In genomic region chr1:156707486-156708244, GRCh38 we compare ENCODE assay signal across 6 cellular contexts. TPM values are rescaled to one million over a fixed set of nuclear protein-coding genes. Genes with fewer than 3 reads are reported as not detected.
DNase-seq lines count a peak whose midpoint lies in the region; TF ChIP-seq lines count a peak whose summit lies in the region.

No MANE protein-coding gene starts in this region.

- peaks cover 25% of the 10 kb centered on the region for H3F3A ChIP-seq in PC-9 (ENCODE audit: insufficient read depth, low read depth)

- H3K27ac ChIP-seq in iPS-18a (ENCODE audit: low read length) (peak overlapping the region; percentile 88), PC-9 (no peak overlapping the region)

- peak; percentile 79 for DNase-seq in AG10803 (ENCODE audit: low read depth)
- peak; percentile 83 for DNase-seq in MG63
- DNase-seq in PC-9, result no peak
- DNase-seq in stimulated activated CD8-positive, alpha-beta memory T cell treated with anti-CD3 and anti-CD28 coated beads, Interleukin-4, amount 100 ng/mL, for 48 hours, result no peak
- DNase-seq in NCI-H748 treated with DMSO at 0.1 percent for 48 hours (lab: John Stamatoyannopoulos, UW), result no peak

- no peaks in the 10 kb centered on the region for H3K9me3 ChIP-seq in MG63
- no peaks in the 10 kb centered on the region for H3K9me3 ChIP-seq in iPS-18a (ENCODE audit: control insufficient read depth, low read depth, low read length)
- H3K9me3 ChIP-seq in PC-9 (ENCODE audit: insufficient read depth, low read depth), result no peaks in the 10 kb centered on the region

- H3K79me2 ChIP-seq in PC-9 (ENCODE audit: low read depth), result peaks cover 21% of the 10 kb centered on the region

- peak overlapping the region; percentile 33 for H3K4me3 ChIP-seq in AG10803 (ENCODE audit: low read length)
- no peak overlapping the region for H3K4me3 ChIP-seq in MG63
- peak overlapping the region; percentile 71 for H3K4me3 ChIP-seq in iPS-18a (ENCODE audit: low read length)
- H3K4me3 ChIP-seq in PC-9, result no peak overlapping the region

- BruUV-seq in PC-9 (replicated peaks; lab: Mats Ljungman, UMichigan), result no TSS peak

- CTCF ChIA-PET in PC-9 (lab: Charles Lee), result interaction anchor here (3.8 to 8.4 kb wide), 2 partner anchors 17 to 18 kb away, joined by 21 to 109 read pairs; no protein-coding TSS in a partner anchor

- H4K20me1 ChIP-seq in PC-9 (ENCODE audit: insufficient read depth), result no peaks in the 10 kb centered on the region

- POLR2A ChIA-PET in PC-9 (lab: Charles Lee; ENCODE audit: unreplicated experiment), result interaction anchor here (0.7 kb wide), 1 partner anchor 15 kb away, joined by 11 read pairs; no protein-coding TSS in a partner anchor

- H3K27me3 ChIP-seq in MG63 (no peaks in the 10 kb centered on the region), iPS-18a (ENCODE audit: control insufficient read depth, insufficient read depth, low read length) (peaks cover 27% of the 10 kb centered on the region), PC-9 (ENCODE audit: insufficient read depth, low read depth) (no peaks in the 10 kb centered on the region)

- H3K9me2 ChIP-seq in PC-9 (ENCODE audit: insufficient read depth), result no peaks in the 10 kb centered on the region

- peaks cover 2% of the 10 kb centered on the region; the same call in 1 of the 2 replicates for H3K36me3 ChIP-seq in MG63
- H3K36me3 ChIP-seq in iPS-18a (ENCODE audit: control insufficient read depth, low read depth, low read length), result no peaks in the 10 kb centered on the region
- H3K36me3 ChIP-seq in PC-9 (ENCODE audit: low read depth), result no peaks in the 10 kb centered on the region

- no peak for TF ChIP-seq CTCF in AG10803 (conservative IDR thresholded peaks at IDR 0.05; ENCODE audit: low read length)
- no peak for TF ChIP-seq CTCF in PC-9 (conservative IDR thresholded peaks at IDR 0.05)

- peaks cover 66% of the 10 kb centered on the region for H3K4me1 ChIP-seq in iPS-18a (ENCODE audit: control insufficient read depth, low read depth, low read length)
- H3K4me1 ChIP-seq in PC-9 (replicated peaks; ENCODE audit: insufficient read depth), result peaks cover 63% of the 10 kb centered on the region

- H2AFZ ChIP-seq in PC-9, result no peak overlapping the region

- intact Hi-C loops in PC-9 (cut with micrococcal nuclease; ENCODE audit: unreplicated experiment), result no loop called here

- no peak overlapping the region for H3K4me2 ChIP-seq in PC-9

- H3K9ac ChIP-seq in iPS-18a (ENCODE audit: low read length), result peak overlapping the region; percentile 75

RNA-seq across cellular contexts. Expression of gene CRABP2, which starts 2.3 kb away (rescaled TPM):
- total RNA-seq in MG63 (2014; rRNA removed; shearing (Covaris generic); ENCODE audit: low replicate concordance), result 57.8 and 62.8 TPM in 2 replicates
- total RNA-seq in PC-9 (2021), result 142 and 286 TPM in 2 replicates

RNA-seq across cellular contexts. Expression of gene METTL25B, which starts 20.6 kb away (rescaled TPM):
- total RNA-seq in MG63 (2014; rRNA removed; shearing (Covaris generic); ENCODE audit: low replicate concordance), result 10.0 and 20.8 TPM in 2 replicates
- 51.0 and 77.7 TPM in 2 replicates for total RNA-seq in PC-9 (2021)

RNA-seq across cellular contexts. Expression of gene ISG20L2, which starts 20.9 kb away (rescaled TPM):
- 15.6 and 38.7 TPM in 2 replicates for total RNA-seq in MG63 (2014; rRNA removed; shearing (Covaris generic); ENCODE audit: low replicate concordance)
- total RNA-seq in PC-9 (2021), result 25.4 and 33.2 TPM in 2 replicates

RNA-seq across cellular contexts. Expression of gene NES, which starts 30.5 kb away (rescaled TPM):
- total RNA-seq in MG63 (2014; rRNA removed; shearing (Covaris generic); ENCODE audit: low replicate concordance), result 0.03 TPM in 1 of 2 replicates, not detected in the other
- total RNA-seq in PC-9 (2021), result 6.8 and 7.0 TPM in 2 replicates

RNA-seq across cellular contexts. Expression of gene MRPL24, which starts 33.2 kb away (rescaled TPM):
- total RNA-seq in MG63 (2014; rRNA removed; shearing (Covaris generic); ENCODE audit: low replicate concordance), result 189 and 246 TPM in 2 replicates
- 74.1 and 85.3 TPM in 2 replicates for total RNA-seq in PC-9 (2021)

Comparison
In these comparisons a context has a peak if more than half of its experiments do, and no peak if none do; other contexts are left out.
1. DNase-seq: peak in AG10803 (single experiment) and MG63 (single experiment); none in PC-9 (0 of 2), stimulated activated CD8-positive, alpha-beta memory T cell treated with anti-CD3 and anti-CD28 coated beads, Interleukin-4, amount 100 ng/mL, for 48 hours (single experiment) and NCI-H748 treated with DMSO at 0.1 percent for 48 hours (single experiment).
2. H3K4me3 ChIP-seq: peak in AG10803 (single experiment) and iPS-18a (single experiment); none in MG63 (single experiment) and PC-9 (single experiment).